In genomic region chr9:90000925-90001324, GRCh38 we compare ENCODE assay signal across 12 cellular contexts.
A peak's percentile ranks its signal among the peaks of the same experiment; 100 is the strongest.
DNase-seq lines count a peak whose midpoint lies in the region; ATAC-seq and TF ChIP-seq lines count a peak whose summit lies in the region.
"Had no signal": no experiment of that assay in that cellular context is flagged by ENCODE, and none has a peak within 500 bp of the region (broad histone marks: within the 10 kb centered on the region; RNA-seq: fewer than 3 reads in every experiment).

No MANE protein-coding gene starts in this region.

- H3K4me3 Mint-ChIP-seq in activated naive CD8-positive, alpha-beta T cell treated with anti-CD3 and anti-CD28 coated beads, Interleukin-2, amount 10 ng/mL, durations not matched to agents 7 days and 5 days: peak overlapping the region; percentile 80
- no peak overlapping the region for H3K4me3 Mint-ChIP-seq in osteocyte (ENCODE audit: unreplicated experiment)

- H3K27ac Mint-ChIP-seq in activated naive CD8-positive, alpha-beta T cell treated with anti-CD3 and anti-CD28 coated beads, Interleukin-2, amount 10 ng/mL, durations not matched to agents 7 days and 5 days: peak overlapping the region; percentile 50
- H3K27ac Mint-ChIP-seq in osteocyte (ENCODE audit: unreplicated experiment): no peak overlapping the region

- peaks cover 0 to 59% of the 10 kb centered on the region in 2 donors for H3K4me1 ChIP-seq in right atrium auricular region
- peaks cover 21 to 49% of the 10 kb centered on the region in 2 donors for H3K4me1 ChIP-seq in muscle layer of duodenum (ENCODE audit: control insufficient read depth in 1 of 2, insufficient read depth in 2 of 2, low read length in 2 of 2)
- H3K4me1 ChIP-seq in upper lobe of right lung: peaks cover 38% of the 10 kb centered on the region

- H3K27me3 ChIP-seq in right atrium auricular region: no peaks in the 10 kb centered on the region
- H3K27me3 ChIP-seq in muscle layer of duodenum (ENCODE audit: low read depth, low read length): no peaks in the 10 kb centered on the region
- H3K27me3 ChIP-seq in upper lobe of right lung: no peaks in the 10 kb centered on the region

- H3K9me3 Mint-ChIP-seq in activated naive CD8-positive, alpha-beta T cell treated with anti-CD3 and anti-CD28 coated beads, Interleukin-2, amount 10 ng/mL, durations not matched to agents 7 days and 5 days: peaks cover 3% of the 10 kb centered on the region
- H3K9me3 Mint-ChIP-seq in osteocyte (ENCODE audit: unreplicated experiment): no peaks in the 10 kb centered on the region
- H3K9me3 Mint-ChIP-seq: activated T-cell treated with anti-CD3 and anti-CD28 coated beads, Interleukin-2, amount 50 U/mL, for 4 hours had no signal

- peaks cover 0 to 10% of the 10 kb centered on the region in 2 donors for H3K9me3 ChIP-seq in right atrium auricular region
- no peaks in the 10 kb centered on the region for H3K9me3 ChIP-seq in muscle layer of duodenum (ENCODE audit: control insufficient read depth in 1 of 2, low read length in 2 of 2)
- H3K9me3 ChIP-seq in upper lobe of right lung: no peaks in the 10 kb centered on the region

- TF ChIP-seq CTCF in right atrium auricular region (IDR thresholded peaks at IDR 0.05) (no peak), upper lobe of right lung (IDR thresholded peaks at IDR 0.05) (no peak), osteocyte (IDR thresholded peaks at IDR 0.05) (no peak)

- intact Hi-C loops in Right ventricle myocardium superior (cut with DNase I) (loop anchor here (5.0 to 10.0 kb wide), 2 partner anchors 69 to 94 kb away; no protein-coding TSS in a partner anchor), upper lobe of right lung (cut with DNase I) (no loop called here)

- H3K4me3 ChIP-seq in right atrium auricular region: no peak overlapping the region
- H3K4me3 ChIP-seq in muscle layer of duodenum (ENCODE audit: low read depth in 1 of 2, low read length in 2 of 2): no peak overlapping the region
- no peak overlapping the region for H3K4me3 ChIP-seq in upper lobe of right lung

- peak overlapping the region; percentile 79 to 85 for H3K27ac ChIP-seq in right atrium auricular region
- peak overlapping the region; percentile 91 for H3K27ac ChIP-seq in muscle layer of duodenum (ENCODE audit: low read length)
- peak overlapping the region; percentile 86 for H3K27ac ChIP-seq in upper lobe of right lung

- no peak for ATAC-seq in Right ventricle myocardium superior (ENCODE audit: poor library complexity)
- no peak for ATAC-seq in activated naive CD8-positive, alpha-beta T cell treated with anti-CD3 and anti-CD28 coated beads, Interleukin-2, amount 10 ng/mL, durations not matched to agents 7 days and 5 days (ENCODE audit: low read depth)
- no peak for ATAC-seq in upper lobe of right lung
- ATAC-seq: activated T-cell treated with anti-CD3 and anti-CD28 coated beads, Interleukin-2, amount 50 U/mL, for 4 hours had no signal

- peaks cover 2% of the 10 kb centered on the region for H3K36me3 Mint-ChIP-seq in activated naive CD8-positive, alpha-beta T cell treated with anti-CD3 and anti-CD28 coated beads, Interleukin-2, amount 10 ng/mL, durations not matched to agents 7 days and 5 days
- H3K36me3 Mint-ChIP-seq in osteocyte (ENCODE audit: unreplicated experiment): no peaks in the 10 kb centered on the region
- H3K36me3 Mint-ChIP-seq: CD4-positive, CD25-positive, alpha-beta regulatory T cell had no signal

- peaks cover 35% of the 10 kb centered on the region for H3K4me1 Mint-ChIP-seq in activated naive CD8-positive, alpha-beta T cell treated with anti-CD3 and anti-CD28 coated beads, Interleukin-2, amount 10 ng/mL, durations not matched to agents 7 days and 5 days
- peaks cover 45% of the 10 kb centered on the region for H3K4me1 Mint-ChIP-seq in osteocyte (ENCODE audit: unreplicated experiment)

- no peak for DNase-seq in right atrium auricular region (ENCODE audit: low spot score)
- no peak for DNase-seq in Right ventricle myocardium superior
- no peak for DNase-seq in activated naive CD8-positive, alpha-beta T cell treated with anti-CD3 and anti-CD28 coated beads, Interleukin-2, amount 10 ng/mL, durations not matched to agents 7 days and 5 days
- DNase-seq in upper lobe of right lung: no peak
- DNase-seq in retina: no peak
- DNase-seq in NCI-H524 (lab: John Stamatoyannopoulos, UW): no peak
- DNase-seq in osteocyte (ENCODE audit: extremely low spot score, unreplicated experiment): no peak
- DNase-seq: activated T-cell treated with anti-CD3 and anti-CD28 coated beads, Interleukin-2, amount 50 U/mL, for 4 hours; CD4-positive, CD25-positive, alpha-beta regulatory T cell; cerebellar nuclear complex; HCEC 1CT had no signal

- peaks cover 3% of the 10 kb centered on the region for H3K27me3 Mint-ChIP-seq in activated naive CD8-positive, alpha-beta T cell treated with anti-CD3 and anti-CD28 coated beads, Interleukin-2, amount 10 ng/mL, durations not matched to agents 7 days and 5 days
- no peaks in the 10 kb centered on the region for H3K27me3 Mint-ChIP-seq in osteocyte (ENCODE audit: unreplicated experiment)

- H3K36me3 ChIP-seq in right atrium auricular region (no peaks in the 10 kb centered on the region), muscle layer of duodenum (ENCODE audit: control insufficient read depth in 1 of 2, insufficient read depth in 2 of 2, low read length in 2 of 2) (no peaks in the 10 kb centered on the region), upper lobe of right lung (no peaks in the 10 kb centered on the region)

- POLR2A ChIA-PET in activated naive CD8-positive, alpha-beta T cell treated with anti-CD3 and anti-CD28 coated beads, Interleukin-2, amount 10 ng/mL, durations not matched to agents 7 days and 5 days (lab: Charles Lee): interaction anchor here (0.7 to 1.2 kb wide), 3 partner anchors 77 to 1036 kb away, joined by 3 read pairs; no protein-coding TSS in a partner anchor
